13 cellular contexts compared by ENCODE assay signal in genomic region chr3:124266517-124266916, GRCh38.
DNase-seq lines count a peak whose midpoint lies in the region; ATAC-seq and TF ChIP-seq lines count a peak whose summit lies in the region.
"Had no signal": no experiment of that assay in that cellular context is flagged by ENCODE, and none has a peak within 500 bp of the region (broad histone marks: within the 10 kb centered on the region; RNA-seq: fewer than 3 reads in every experiment).

No MANE protein-coding gene starts in this region.

- no peaks in the 10 kb centered on the region for H3K27me3 ChIP-seq in right atrium auricular region
- no peaks in the 10 kb centered on the region for H3K27me3 ChIP-seq in thoracic aorta (replicated peaks; ENCODE audit: insufficient read depth)

- H3K4me1 ChIP-seq in right atrium auricular region (peaks cover 0 to 16% of the 10 kb centered on the region in 2 donors), thoracic aorta (ENCODE audit: control insufficient read depth in 1 of 2, low read depth in 2 of 2) (peaks cover 35 to 90% of the 10 kb centered on the region in 2 donors)

- no peak overlapping the region for H3K4me3 Mint-ChIP-seq in T-cell

- CTCF ChIA-PET in T-cell (lab: Charles Lee) = no interaction called here

- no peak overlapping the region for H3K27ac Mint-ChIP-seq in T-cell

- intact Hi-C loops in Right ventricle myocardium superior (cut with DNase I) = no loop called here

- TF ChIP-seq CTCF in right atrium auricular region (IDR thresholded peaks at IDR 0.05) (no peak), thoracic aorta (IDR thresholded peaks at IDR 0.05) (no peak)

- H3K4me3 ChIP-seq in right atrium auricular region (no peak overlapping the region), thoracic aorta (no peak overlapping the region)

- no peaks in the 10 kb centered on the region for H3K4me1 Mint-ChIP-seq in T-cell

- ATAC-seq in Right ventricle myocardium superior (ENCODE audit: poor library complexity) = peak; percentile 48
- no peak for ATAC-seq in thoracic aorta (ENCODE audit: insufficient number of reproducible peaks, low FRiP score, low read depth)
- ATAC-seq in T-cell (replicated peaks in 1 of 4) = no peak
- ATAC-seq: sciatic nerve had no signal

- H3K27ac ChIP-seq in right atrium auricular region = peak overlapping the region in 1 of 2 donors; percentile 3
- H3K27ac ChIP-seq in thoracic aorta = peak overlapping the region; percentile 24 to 41

- H3K9me3 ChIP-seq in right atrium auricular region (no peaks in the 10 kb centered on the region), thoracic aorta (no peaks in the 10 kb centered on the region)

- no peaks in the 10 kb centered on the region for H3K36me3 Mint-ChIP-seq in T-cell

- peaks cover 1 to 2% of the 10 kb centered on the region in 2 donors for H3K27me3 Mint-ChIP-seq in T-cell

- DNase-seq in Right ventricle myocardium superior (no peak), right atrium auricular region (ENCODE audit: low spot score) (no peak), NCI-H345 treated with DMSO at 0.1 percent for 48 hours (lab: John Stamatoyannopoulos, UW; ENCODE audit: unreplicated experiment) (peak; percentile 84), epidermal melanocyte (ENCODE audit: insufficient read length, low spot score) (peak; percentile 29), thoracic aorta (ENCODE audit: low spot score) (no peak), anterior cingulate cortex (lab: John Stamatoyannopoulos, UW) (no peak), HCEC 1CT (no peak), T-cell (no peak)
- DNase-seq: ACHN; activated T-cell treated with anti-CD3 and anti-CD28 coated beads, Interleukin-2, amount 50 U/mL, for 48 hours; KBM-7; mesenchymal stem cell had no signal

- H3K36me3 ChIP-seq in right atrium auricular region (peaks cover 5% of the 10 kb centered on the region), thoracic aorta (peaks cover 6% of the 10 kb centered on the region)

- POLR2A ChIA-PET in T-cell (lab: Charles Lee) = no interaction called here

- no peaks in the 10 kb centered on the region for H3K9me3 Mint-ChIP-seq in T-cell

Comparison
In these comparisons a context has a peak if more than half of its experiments do, and no peak if none do; other contexts are left out.
1. DNase-seq: peak in NCI-H345 treated with DMSO at 0.1 percent for 48 hours (single experiment) and epidermal melanocyte (single experiment); none in Right ventricle myocardium superior (single experiment), right atrium auricular region (single experiment), thoracic aorta (single experiment), anterior cingulate cortex (0 of 58), HCEC 1CT (single experiment) and T-cell (0 of 34).